9 cellular contexts compared by ENCODE assay signal in genomic region chr14:96090441-96091148, GRCh38. TPM values are rescaled to one million over a fixed set of nuclear protein-coding genes. Genes with fewer than 3 reads are reported as not detected.
DNase-seq lines count a peak whose midpoint lies in the region; ATAC-seq and TF ChIP-seq lines count a peak whose summit lies in the region.
"Had no signal": no experiment of that assay in that cellular context is flagged by ENCODE, and none has a peak within 500 bp of the region (broad histone marks: within the 10 kb centered on the region; RNA-seq: fewer than 3 reads in every experiment).

No MANE protein-coding gene starts in this region.

- H3K9me3 Mint-ChIP-seq in HFFc6, result no peaks in the 10 kb centered on the region
- H3K9me3 Mint-ChIP-seq: activated naive CD4-positive, alpha-beta T cell treated with anti-CD3 and anti-CD28 coated beads for 36 hours had no signal

- no peaks in the 10 kb centered on the region for H3K36me3 ChIP-seq in cardiac muscle cell

- H3K27ac Mint-ChIP-seq in HFFc6, result peak overlapping the region; percentile 89
- H3K27ac Mint-ChIP-seq: activated naive CD4-positive, alpha-beta T cell treated with anti-CD3 and anti-CD28 coated beads for 36 hours had no signal

- H3K4me1 ChIP-seq in cardiac muscle cell (ENCODE audit: low read depth), result peaks cover 5% of the 10 kb centered on the region

- no peak overlapping the region for H3K4me3 ChIP-seq in cardiac muscle cell

- TF ChIP-seq CTCF in HFFc6 (IDR thresholded peaks at IDR 0.05) (peak; percentile 67), cardiac muscle cell (IDR thresholded peaks at IDR 0.05; ENCODE audit: low read depth, low read length) (peak; percentile 23)

- peaks cover 83% of the 10 kb centered on the region for H3K4me1 Mint-ChIP-seq in HFFc6 (ENCODE audit: low read depth)

- peaks cover 35% of the 10 kb centered on the region for H3K36me3 Mint-ChIP-seq in HFFc6 (ENCODE audit: low read depth)

- ATAC-seq in HG03097 (IDR thresholded peaks at IDR 0.05; ENCODE audit: low FRiP score, unreplicated experiment), result no peak
- no peak for ATAC-seq in GM21723 (IDR thresholded peaks at IDR 0.05; ENCODE audit: unreplicated experiment)

- peak; percentile 38 for DNase-seq in HFFc6
- DNase-seq in NCI-H82 treated with DMSO at 0.1 percent for 48 hours (lab: John Stamatoyannopoulos, UW; ENCODE audit: unreplicated experiment), result peak; percentile 70
- DNase-seq in cardiac muscle cell (ENCODE audit: low read depth in 1 of 2, low spot score in 1 of 2), result peak; percentile 72 to 85
- DNase-seq in stromal cell of bone marrow (ENCODE audit: low read depth), result peak; percentile 40
- DNase-seq in activated CD4-positive, alpha-beta T cell treated with anti-CD3 and anti-CD28 coated beads for 48 hours, result no peak
- DNase-seq in cerebellar nuclear complex (lab: John Stamatoyannopoulos, UW), result no peak
- DNase-seq: activated naive CD4-positive, alpha-beta T cell treated with anti-CD3 and anti-CD28 coated beads for 36 hours had no signal

- no peak overlapping the region for H3K27ac ChIP-seq in cardiac muscle cell

- peaks cover 4% of the 10 kb centered on the region; the same call in 1 of the 2 replicates for H3K27me3 Mint-ChIP-seq in HFFc6 (ENCODE audit: insufficient read depth)

- H3K4me3 Mint-ChIP-seq in HFFc6, result peak overlapping the region; percentile 65
- H3K4me3 Mint-ChIP-seq: activated naive CD4-positive, alpha-beta T cell treated with anti-CD3 and anti-CD28 coated beads for 36 hours had no signal

- no peaks in the 10 kb centered on the region for H3K27me3 ChIP-seq in cardiac muscle cell

- no peaks in the 10 kb centered on the region for H3K9me3 ChIP-seq in cardiac muscle cell (ENCODE audit: low read depth)

RNA-seq across cellular contexts. Expression of gene C14orf132, which starts 51.4 kb away (rescaled TPM):
- 10 to 100 TPM; 21.5 to 33.1 (median 27.1) TPM for total RNA-seq in HFFc6 (2021; fragmentation: NEBNext Ultra II Directional; extraction: Animal tissue kit (Norgen Biotek cat#: 25700))
- 11.9 and 13.9 TPM in 2 replicates for total RNA-seq in cardiac muscle cell
- polyA plus RNA-seq in cardiac muscle cell, result 13.8 and 14.1 TPM in 2 replicates

Comparison
In these comparisons a context has a peak if more than half of its experiments do, and no peak if none do; other contexts are left out.
1. DNase-seq: peak in HFFc6 (single experiment), NCI-H82 treated with DMSO at 0.1 percent for 48 hours (single experiment), cardiac muscle cell (2 of 2) and stromal cell of bone marrow (single experiment); none in activated CD4-positive, alpha-beta T cell treated with anti-CD3 and anti-CD28 coated beads for 48 hours (single experiment) and cerebellar nuclear complex (0 of 2).